Comparison of ENCODE assay signal across 2 cellular contexts in genomic region chr4:185835336-185835735, GRCh38.
TF ChIP-seq lines count a peak whose summit lies in the region.

No MANE protein-coding gene starts in this region.

TF ChIP-seq in HepG2, 621 proteins besides CTCF, POLR2A, EP300 and RAD21:
- TF ChIP-seq MAFK (conservative IDR thresholded peaks at IDR 0.05 in 1 of 2, IDR thresholded peaks at IDR 0.05 in 1 of 2; ENCODE audit: low read length in 2 of 2) = peak in 1 of 2 experiments; percentile 21; a peak in 1 of 4 replicates
- 0 out of 2 replicates have a peak, but pooled peaks have one; percentile 5 for TF ChIP-seq MAFF (IDR thresholded peaks at IDR 0.05; ENCODE audit: low read depth, low read length)
- no peak for TF ChIP-seq POLR2G (IDR thresholded peaks at IDR 0.05; ENCODE audit: low read depth, low read length)

TF ChIP-seq in K562, 482 proteins besides CTCF, POLR2A, EP300 and RAD21:
- TF ChIP-seq CEBPG (CRISPR knock-in tag; IDR thresholded peaks at IDR 0.05) (no peak), CEBPG (tag; conservative IDR thresholded peaks at IDR 0.05 in 1 of 2, IDR thresholded peaks at IDR 0.05 in 1 of 2) (peak in 1 of 2 experiments; percentile 23; a peak in 1 of 4 replicates), MTA1 (IDR thresholded peaks at IDR 0.05; ENCODE audit: borderline replicate concordance) (no peak), MAFG (tag; conservative IDR thresholded peaks at IDR 0.05) (peak; percentile 38), ZNF512 (tag; IDR thresholded peaks at IDR 0.05) (no peak), BCOR (IDR thresholded peaks at IDR 0.05) (no peak), ZNF239 (CRISPR knock-in tag; IDR thresholded peaks at IDR 0.05) (no peak), ZNF584 (CRISPR knock-in tag; IDR thresholded peaks at IDR 0.05; ENCODE audit: low read depth) (no peak), ZNF316 (IDR thresholded peaks at IDR 0.05) (peak; percentile 70), CREB1 (IDR thresholded peaks at IDR 0.05) (no peak), CREB1 (CRISPR knock-in tag; IDR thresholded peaks at IDR 0.05) (no peak), ZNF124 (CRISPR knock-in tag; IDR thresholded peaks at IDR 0.05) (no peak), ZNF274 (IDR thresholded peaks at IDR 0.05; ENCODE audit: borderline replicate concordance, low read depth, low read length) (no peak), MAFF (IDR thresholded peaks at IDR 0.05; ENCODE audit: low read length) (peak; percentile 58), MAFK (IDR thresholded peaks at IDR 0.05; ENCODE audit: low read length) (peak; percentile 63)
